In genomic region chr22:43493297-43493696, GRCh38 we compare ENCODE assay signal across 20 cellular contexts.
"Had no signal": no experiment of that assay in that cellular context is flagged by ENCODE, and none has a peak within 500 bp of the region (broad histone marks: within the 10 kb centered on the region; RNA-seq: fewer than 3 reads in every experiment).

No MANE protein-coding gene starts in this region.

- H3K27me3 ChIP-seq: dorsolateral prefrontal cortex, foreskin keratinocyte, hepatocyte had no signal

- DNase-seq: dermis blood vessel endothelial cell; dorsolateral prefrontal cortex; effector CD4-positive, alpha-beta T cell; effector memory CD4-positive, alpha-beta T cell; foreskin keratinocyte; heart left ventricle; hypothalamus; immature natural killer cell; islet precursor cell; left cardiac atrium; left ventricle myocardium superior; lower lobe of right lung; mesenchymal stem cell; mucosa of descending colon; naive B cell had no signal

- H3K79me2 ChIP-seq: hepatocyte had no signal

- H3K4me1 ChIP-seq: esophagus muscularis mucosa, foreskin keratinocyte, gastroesophageal sphincter, left lung, lower lobe of right lung had no signal

- H3K36me3 ChIP-seq: esophagus muscularis mucosa, gastroesophageal sphincter, heart left ventricle, left lung, lower lobe of right lung had no signal

- ATAC-seq: foreskin keratinocyte, gastroesophageal sphincter, heart left ventricle, left cardiac atrium, left lung, left ventricle myocardium superior, lower lobe of right lung, mucosa of descending colon had no signal

- H3K27ac ChIP-seq: coronary artery, esophagus muscularis mucosa, foreskin keratinocyte, gastroesophageal sphincter, heart left ventricle, hepatocyte, left lung, lower lobe of right lung had no signal

- H3K9me3 ChIP-seq: esophagus muscularis mucosa, gastroesophageal sphincter, heart left ventricle, lower lobe of right lung, mucosa of descending colon had no signal

- H3K4me3 ChIP-seq: coronary artery, dorsolateral prefrontal cortex, esophagus muscularis mucosa, gastroesophageal sphincter, heart left ventricle, hepatocyte, left lung, lower lobe of right lung, mucosa of descending colon had no signal

- H3K4me2 ChIP-seq: hepatocyte had no signal

- H2AFZ ChIP-seq: hepatocyte had no signal
